Comparison of ENCODE assay signal across 1 cellular context in the genomic region with DNA sequence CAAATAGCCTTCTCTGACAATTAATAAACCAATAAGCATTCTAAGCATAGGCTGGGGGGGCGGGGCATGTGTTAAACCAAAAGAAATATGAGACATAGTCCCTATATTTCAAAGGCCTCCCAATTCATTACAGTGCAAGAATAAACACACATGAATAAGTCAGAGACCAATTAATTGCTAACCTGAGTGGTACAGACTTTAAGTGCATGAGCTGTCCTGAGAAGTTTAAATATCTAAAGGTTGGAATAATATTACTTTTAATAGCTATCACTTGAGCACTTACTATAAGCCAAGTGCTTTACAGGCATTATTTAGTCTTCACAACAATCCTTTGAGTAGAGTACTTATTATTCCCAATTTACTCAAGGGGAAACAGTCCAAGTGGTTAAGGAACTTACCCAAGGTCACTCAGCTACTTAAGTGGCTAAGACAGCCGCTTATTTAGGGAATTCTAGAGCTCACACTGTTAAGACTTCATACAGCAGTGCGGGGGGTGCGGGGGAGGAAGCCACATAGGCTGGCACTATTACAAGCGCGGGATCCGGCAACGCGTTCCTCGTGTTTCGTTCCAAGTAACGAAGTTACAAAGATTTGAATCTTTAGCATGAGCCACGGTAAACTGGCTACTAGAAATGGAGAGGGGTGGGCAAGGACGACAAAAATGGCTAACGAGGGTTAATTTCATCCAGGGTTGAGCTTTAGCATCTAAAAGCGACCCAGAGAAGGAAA.
TF ChIP-seq lines count a peak whose summit lies in the region.

No MANE protein-coding gene starts in this region.

TF ChIP-seq in H1, 55 proteins besides CTCF, POLR2A, EP300 and RAD21 (continued from another document):
- 0 out of 2 replicates have a peak, but pooled peaks have one; percentile 27 for TF ChIP-seq EGR1 (IDR thresholded peaks at IDR 0.05; ENCODE audit: borderline replicate concordance, low read depth, low read length)
- TF ChIP-seq, protein P1, sequence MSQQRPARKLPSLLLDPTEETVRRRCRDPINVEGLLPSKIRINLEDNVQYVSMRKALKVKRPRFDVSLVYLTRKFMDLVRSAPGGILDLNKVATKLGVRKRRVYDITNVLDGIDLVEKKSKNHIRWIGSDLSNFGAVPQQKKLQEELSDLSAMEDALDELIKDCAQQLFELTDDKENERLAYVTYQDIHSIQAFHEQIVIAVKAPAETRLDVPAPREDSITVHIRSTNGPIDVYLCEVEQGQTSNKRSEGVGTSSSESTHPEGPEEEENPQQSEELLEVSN (IDR thresholded peaks at IDR 0.05): 0 out of 2 replicates have a peak, but pooled peaks have one; percentile 15
TF ChIP-seq in H1: peak in this region for 2.
